ENCODE assay signal across 8 cellular contexts in the genomic region with DNA sequence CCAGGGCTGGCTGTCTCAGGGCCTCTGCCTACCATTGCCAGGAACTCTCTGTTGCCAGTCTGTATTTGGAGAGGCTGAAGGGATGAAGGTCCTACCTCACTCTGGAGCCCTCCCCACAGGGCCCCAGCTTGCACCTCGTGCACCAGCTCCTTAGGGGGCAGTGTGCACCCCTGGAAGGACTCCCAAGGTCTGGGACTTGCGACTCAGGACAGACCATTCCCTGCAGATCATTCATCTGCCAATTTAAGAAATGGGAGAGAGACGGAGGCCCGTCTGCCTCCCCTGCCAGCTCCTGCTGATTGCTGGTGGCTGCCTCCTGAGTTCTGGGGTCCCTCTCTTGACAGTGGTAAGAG. TPM values are rescaled to one million over a fixed set of nuclear protein-coding genes. Genes with fewer than 3 reads are reported as not detected.
A peak's percentile ranks its signal among the peaks of the same experiment; 100 is the strongest.
DNase-seq lines count a peak whose midpoint lies in the region; ATAC-seq and TF ChIP-seq lines count a peak whose summit lies in the region.

No MANE protein-coding gene starts in this region.

- DNase-seq in activated T-cell treated with anti-CD3 and anti-CD28 coated beads, Interleukin-2, amount 50 U/mL, for 1 hour = peak; percentile 46
- DNase-seq in activated T-cell treated with anti-CD3 and anti-CD28 coated beads for 4 hours (no peak), NCI-H1694 (lab: John Stamatoyannopoulos, UW) (peak; percentile 33), heart right ventricle (peak; percentile 81 to 85), NK-92 (lab: John Stamatoyannopoulos, UW; ENCODE audit: unreplicated experiment) (no peak)
- no peak for DNase-seq in central memory CD4-positive, alpha-beta T cell

- WGBS in adipose tissue, 3 donors = 7 to 23% (median 9%) methylated on average over 4 of the region's 4 CpGs
- 0 to 2% methylated on average over 4 of the region's 4 CpGs for WGBS in heart right ventricle, 2 donors

- no peaks in the 10 kb centered on the region for H3K9me3 ChIP-seq in heart right ventricle

- peak; percentile 85 to 94 (median 90) for ATAC-seq in heart right ventricle

- H3K4me3 ChIP-seq in heart right ventricle = peak overlapping the region in 9 of 10 donors; percentile 10 to 44 (median 33)
- peak overlapping the region; percentile 54 for H3K4me3 ChIP-seq in rectal smooth muscle tissue (ENCODE audit: low read length)

- intact Hi-C loops in heart right ventricle (cut with DNase I) = loop anchor here in 9 of 10 donors (2.0 to 10.0 kb wide), 10 partner anchors 33 to 89 kb away; a partner anchor contains a TSS

- no peaks in the 10 kb centered on the region for H3K27me3 ChIP-seq in heart right ventricle
- H3K27me3 ChIP-seq in rectal smooth muscle tissue (ENCODE audit: control insufficient read depth, insufficient read depth, low read length) = no peaks in the 10 kb centered on the region

- H3K4me1 ChIP-seq in heart right ventricle (peaks cover 16 to 57% (median 41%) of the 10 kb centered on the region in 9 donors), rectal smooth muscle tissue (ENCODE audit: control insufficient read depth, insufficient read depth, low read length) (peaks cover 12% of the 10 kb centered on the region)

- H3K36me3 ChIP-seq in heart right ventricle (no peaks in the 10 kb centered on the region), rectal smooth muscle tissue (ENCODE audit: control insufficient read depth, insufficient read depth, low read length) (no peaks in the 10 kb centered on the region)

- H3K27ac ChIP-seq in adipose tissue (ENCODE audit: low read depth, low read length) (peak overlapping the region; percentile 77), heart right ventricle (peak overlapping the region; percentile 86 to 100 (median 98)), rectal smooth muscle tissue (ENCODE audit: low read depth, low read length) (peak overlapping the region; percentile 98)

- peak overlapping the region; percentile 79 for H3K9ac ChIP-seq in rectal smooth muscle tissue (ENCODE audit: low read length)

- peak; percentile 49 to 84 (median 72) for TF ChIP-seq CTCF in heart right ventricle (IDR thresholded peaks at IDR 0.05)

RNA-seq across cellular contexts. Expression of a gene that starts 27.5 kb away (rescaled TPM):
- polyA plus RNA-seq in adipose tissue = 1,000 to 10,000 TPM in 1 of 3 donors, 100 to 1,000 TPM in 1, 10 to 100 TPM in 1; 88.8 to 1,293 (median 187) TPM
- total RNA-seq in heart right ventricle = 1,000 to 10,000 TPM; 4,742 to 8,462 (median 5,956) TPM
- 1,000 to 10,000 TPM in 1 of 2 donors, 100 to 1,000 TPM in 1; 205 to 8,339 TPM for polyA plus RNA-seq in heart right ventricle

RNA-seq across cellular contexts. Expression of a gene that starts 48.8 kb away (rescaled TPM):
- polyA plus RNA-seq in adipose tissue = 1,000 to 10,000 TPM in 1 of 3 donors, 100 to 1,000 TPM in 2; 598 to 1,041 (median 691) TPM
- total RNA-seq in heart right ventricle = 100 to 1,000 TPM; 284 to 808 (median 432) TPM
- polyA plus RNA-seq in heart right ventricle = 1,000 to 10,000 TPM in 1 of 2 donors, 100 to 1,000 TPM in 1; 103 to 1,899 TPM

RNA-seq across cellular contexts. Expression of a gene that starts 53.5 kb away (rescaled TPM):
- 10 to 100 TPM; 55.1 to 77.2 (median 63.0) TPM for polyA plus RNA-seq in adipose tissue
- 10 to 100 TPM; 47.4 to 66.9 (median 55.6) TPM for total RNA-seq in heart right ventricle
- polyA plus RNA-seq in heart right ventricle = 100 to 1,000 TPM in 1 of 2 donors, 10 to 100 TPM in 1; 90.0 to 130 TPM

Comparison
In these comparisons a context has a peak if more than half of its experiments do, and no peak if none do; other contexts are left out.
1. DNase-seq: peak in activated T-cell treated with anti-CD3 and anti-CD28 coated beads, Interleukin-2, amount 50 U/mL, for 1 hour (single experiment), NCI-H1694 (single experiment) and heart right ventricle (2 of 2); none in activated T-cell treated with anti-CD3 and anti-CD28 coated beads for 4 hours (single experiment), central memory CD4-positive, alpha-beta T cell (single experiment) and NK-92 (single experiment).
2. Peak in every context shown above with its lines, with median percentiles within 50 percentile points of each other: H3K27ac ChIP-seq.